16 cellular contexts compared by ENCODE assay signal in the genomic region with DNA sequence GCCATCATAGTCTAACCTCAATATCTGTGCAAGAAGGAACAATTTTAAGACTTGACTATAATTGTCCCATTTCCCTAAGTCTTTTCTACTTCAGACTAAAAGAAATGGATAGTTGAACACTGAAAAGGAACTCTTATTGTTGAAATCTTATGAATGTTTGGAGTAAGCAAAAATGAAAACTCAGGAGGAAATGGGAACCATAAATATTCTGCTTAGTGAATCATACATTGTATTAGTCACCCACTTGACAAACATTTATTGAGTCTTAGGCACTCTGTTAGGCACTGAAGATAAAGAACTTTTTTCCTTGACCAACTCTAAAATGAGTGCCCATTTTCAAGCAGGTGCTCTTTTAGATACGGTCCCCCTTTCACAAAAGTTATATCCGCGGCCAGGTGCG. TPM values are rescaled to one million over a fixed set of nuclear protein-coding genes. Genes with fewer than 3 reads are reported as not detected.
DNase-seq lines count a peak whose midpoint lies in the region; ATAC-seq, FAIRE-seq and TF ChIP-seq lines count a peak whose summit lies in the region.
"Had no signal": no experiment of that assay in that cellular context is flagged by ENCODE, and none has a peak within 500 bp of the region (broad histone marks: within the 10 kb centered on the region; RNA-seq: fewer than 3 reads in every experiment).

No MANE protein-coding gene starts in this region.

- H3K36me3 ChIP-seq in astrocyte (ENCODE audit: insufficient read depth, low read length) (no peaks in the 10 kb centered on the region), esophagus muscularis mucosa (no peaks in the 10 kb centered on the region)
- H3K36me3 ChIP-seq: cardiac muscle cell, prostate gland had no signal

- H4K20me1 ChIP-seq in astrocyte (ENCODE audit: insufficient read depth, low read length) = no peaks in the 10 kb centered on the region

- intact Hi-C loops in esophagus muscularis mucosa (cut with DNase I) = no loop called here

- H3K27me3 Mint-ChIP-seq in astrocyte (ENCODE audit: low read depth, unreplicated experiment) = no peaks in the 10 kb centered on the region

- no peak for ATAC-seq in GM21717 (IDR thresholded peaks at IDR 0.05; ENCODE audit: unreplicated experiment)

- H3K27ac Mint-ChIP-seq in astrocyte (ENCODE audit: unreplicated experiment) = no peak overlapping the region

- H3K4me2 ChIP-seq in astrocyte (ENCODE audit: low read length) = no peak overlapping the region

- H3K27me3 ChIP-seq in astrocyte (ENCODE audit: insufficient read depth, low read length) (no peaks in the 10 kb centered on the region), esophagus muscularis mucosa (no peaks in the 10 kb centered on the region)

- peak; percentile 58 for DNase-seq in AG08395 (ENCODE audit: low spot score)
- DNase-seq in HS-5 (ENCODE audit: low read depth) = peak; percentile 43
- DNase-seq in astrocyte (ENCODE audit: low read depth) = peak; percentile 46
- DNase-seq in kidney glomerular epithelial cell (lab: John Stamatoyannopoulos, UW) = peak; percentile 55
- DNase-seq in caudate nucleus (lab: John Stamatoyannopoulos, UW) = no peak
- no peak for DNase-seq in esophagus muscularis mucosa (ENCODE audit: extremely low spot score)
- no peak for DNase-seq in activated T-cell treated with anti-CD3 and anti-CD28 coated beads, Interleukin-2, amount 50 U/mL, for 1 hour
- DNase-seq: activated CD4-positive, alpha-beta T cell treated with anti-CD3 and anti-CD28 coated beads for 48 hours; C1 segment of cervical spinal cord; NCI-H2029; stimulated activated CD4-positive, alpha-beta T cell treated with anti-CD3 and anti-CD28 coated beads, Interleukin-4, amount 100 ng/mL, for 4 hours; stimulated activated naive CD4-positive, alpha-beta T cell had no signal

- no peak overlapping the region for H3K9ac ChIP-seq in astrocyte (ENCODE audit: low read length)

- 95% methylated on average over 4 of the region's 4 CpGs for WGBS in esophagus muscularis mucosa

- H3K4me3 ChIP-seq in astrocyte (ENCODE audit: insufficient read depth, low read depth, low read length) (no peak overlapping the region), esophagus muscularis mucosa (no peak overlapping the region)
- H3K4me3 ChIP-seq: cardiac muscle cell, prostate gland had no signal

- TF ChIP-seq POLR2A in esophagus muscularis mucosa (IDR thresholded peaks at IDR 0.05; ENCODE audit: low read depth) = no peak

- no peaks in the 10 kb centered on the region for H3K4me1 Mint-ChIP-seq in astrocyte (ENCODE audit: low read depth, unreplicated experiment)

- H3K9me3 ChIP-seq in astrocyte (ENCODE audit: insufficient read depth, low read depth, low read length) = no peaks in the 10 kb centered on the region
- no peaks in the 10 kb centered on the region for H3K9me3 ChIP-seq in esophagus muscularis mucosa
- H3K9me3 ChIP-seq: prostate gland had no signal

- no peak for FAIRE-seq in astrocyte (lab: Jason Lieb, UNC)

- H3K36me3 Mint-ChIP-seq in astrocyte (ENCODE audit: low read depth, unreplicated experiment) = no peaks in the 10 kb centered on the region

- TF ChIP-seq CTCF in astrocyte (IDR thresholded peaks at IDR 0.05; ENCODE audit: insufficient read depth, low read depth, low read length) (no peak), esophagus muscularis mucosa (IDR thresholded peaks at IDR 0.05) (no peak)

- H3K4me1 ChIP-seq in astrocyte (ENCODE audit: insufficient read depth, low read length) (no peaks in the 10 kb centered on the region), esophagus muscularis mucosa (no peaks in the 10 kb centered on the region)
- H3K4me1 ChIP-seq: prostate gland had no signal

- H3K4me3 Mint-ChIP-seq in astrocyte (ENCODE audit: unreplicated experiment) = no peak overlapping the region

- H3K79me2 ChIP-seq in astrocyte (ENCODE audit: insufficient read depth, low read length) = no peaks in the 10 kb centered on the region

- H3K27ac ChIP-seq in astrocyte (ENCODE audit: low read depth, low read length) = no peak overlapping the region
- H3K27ac ChIP-seq in caudate nucleus (ENCODE audit: low read depth, low read length) = no peak overlapping the region
- H3K27ac ChIP-seq in esophagus muscularis mucosa (replicated peaks in 1 of 4) = no peak overlapping the region
- H3K27ac ChIP-seq: cardiac muscle cell, prostate gland had no signal

- H3K9me3 Mint-ChIP-seq in astrocyte (ENCODE audit: unreplicated experiment) = no peaks in the 10 kb centered on the region

- no peak for TF ChIP-seq EP300 in esophagus muscularis mucosa (IDR thresholded peaks at IDR 0.05)

- H2AFZ ChIP-seq in astrocyte (ENCODE audit: low read depth, low read length) = no peak overlapping the region

RNA-seq across cellular contexts. Expression of a gene that starts 8.7 kb away (rescaled TPM):
- total RNA-seq in astrocyte (0.10 and 0.14 TPM in 2 replicates), esophagus muscularis mucosa (1 to 10 TPM in 1 of 4 donors, under 1 TPM in 3; 0.32 to 1.5 (median 0.49) TPM)
- total RNA-seq: T-helper 1 cell treated with Interleukin-12 subunit alpha and Interleukin-12 subunit beta and Interleukin-4 antibody, amounts not matched to agents 30 ng/mL and 1 ng/mL, for 36 hours had no signal

RNA-seq across cellular contexts. Expression of a gene that starts 50.6 kb away (rescaled TPM):
- total RNA-seq in astrocyte (22.7 and 25.9 TPM in 2 replicates), esophagus muscularis mucosa (10 to 100 TPM in 3 of 4 donors, 1 to 10 TPM in 1; 9.9 to 18.7 (median 12.1) TPM)

Comparison
In these comparisons a context has a peak if more than half of its experiments do, and no peak if none do; other contexts are left out.
1. DNase-seq: peak in AG08395 (single experiment), HS-5 (single experiment), astrocyte (single experiment) and kidney glomerular epithelial cell (single experiment); none in caudate nucleus (0 of 61), esophagus muscularis mucosa (single experiment) and activated T-cell treated with anti-CD3 and anti-CD28 coated beads, Interleukin-2, amount 50 U/mL, for 1 hour (single experiment).